Comparison of ENCODE assay signal across 9 cellular contexts in the genomic region with DNA sequence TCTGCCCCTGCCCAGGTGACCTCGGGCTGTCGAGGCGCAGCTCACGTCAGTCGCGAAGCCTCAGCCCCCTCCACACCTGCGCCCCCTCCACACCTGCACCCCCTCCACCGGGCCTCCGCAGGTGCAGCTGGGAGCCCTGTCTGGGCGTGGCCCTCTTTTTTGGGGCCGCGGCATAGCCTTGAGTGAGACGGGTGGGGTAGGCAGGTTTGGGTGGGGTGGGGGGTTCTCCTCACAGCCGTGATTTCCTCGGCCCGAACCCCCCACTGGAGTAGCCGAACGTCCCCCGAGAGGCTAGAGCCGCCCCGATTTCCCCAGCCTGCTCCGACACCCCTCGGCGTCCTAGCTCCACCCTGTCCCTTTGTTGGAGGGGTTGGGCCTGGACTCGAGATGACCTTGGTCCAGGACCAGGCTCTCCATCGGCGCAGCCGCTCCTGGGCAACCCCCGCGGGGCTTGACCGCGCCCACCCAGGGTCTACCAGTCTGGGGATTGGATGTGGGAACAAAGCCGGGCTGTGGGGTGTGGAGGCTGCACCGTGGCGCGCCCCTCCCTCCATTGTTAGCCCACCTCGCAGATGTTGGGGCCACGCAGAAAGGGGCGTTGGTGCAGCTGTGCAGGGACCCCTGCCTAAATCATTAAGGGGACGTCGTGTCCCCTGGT. TPM values are rescaled to one million over a fixed set of nuclear protein-coding genes. Genes with fewer than 3 reads are reported as not detected.
DNase-seq lines count a peak whose midpoint lies in the region; ATAC-seq, FAIRE-seq and TF ChIP-seq lines count a peak whose summit lies in the region.
"Had no signal": no experiment of that assay in that cellular context is flagged by ENCODE, and none has a peak within 500 bp of the region (broad histone marks: within the 10 kb centered on the region; RNA-seq: fewer than 3 reads in every experiment).

No MANE protein-coding gene starts in this region.

- peak overlapping the region; percentile 66 to 67 for H3K4me3 ChIP-seq in Panc1 (ENCODE audit: low read depth in 2 of 2, low read length in 2 of 2)

- in situ Hi-C loops in Panc1 (cut with HindIII; ENCODE audit: low pct_unique_long_range_greater_than_20kb, low sequenced_read_pairs): no loop called here

- peaks cover 3% of the 10 kb centered on the region; the same call in 1 of the 2 replicates for H3K36me3 ChIP-seq in Panc1 (ENCODE audit: control insufficient read depth, insufficient read depth, low read length)

- H3K4me1 Mint-ChIP-seq in glutamatergic neuron (ENCODE audit: low read depth, unreplicated experiment): peaks cover 8% of the 10 kb centered on the region
- peaks cover 36% of the 10 kb centered on the region for H3K4me1 Mint-ChIP-seq in stimulated activated effector memory CD8-positive, alpha-beta T cell treated with anti-CD3 and anti-CD28 coated beads, Interleukin-12 subunit alpha, Interleukin-12 subunit beta, amount 100 ng/mL, for 72 hours

- peaks cover 38% of the 10 kb centered on the region for H3K27me3 Mint-ChIP-seq in glutamatergic neuron (ENCODE audit: unreplicated experiment)

- H3K27me3 ChIP-seq in Panc1 (ENCODE audit: control insufficient read depth, insufficient read depth, low read length): no peaks in the 10 kb centered on the region

- ATAC-seq in Panc1: no peak
- no peak for ATAC-seq in stimulated activated effector memory CD8-positive, alpha-beta T cell treated with anti-CD3 and anti-CD28 coated beads, Interleukin-12 subunit alpha, Interleukin-12 subunit beta, amount 100 ng/mL, for 72 hours

- H3K9me3 ChIP-seq in Panc1 (ENCODE audit: control insufficient read depth, insufficient read depth, low read depth, low read length): no peaks in the 10 kb centered on the region

- CTCF ChIA-PET in Panc1 (lab: Charles Lee): no interaction called here

- H3K4me1 ChIP-seq in Panc1 (ENCODE audit: control insufficient read depth, insufficient read depth, low read length): peaks cover 12% of the 10 kb centered on the region

- intact Hi-C loops in Panc1 (cut with micrococcal nuclease; ENCODE audit: unreplicated experiment): no loop called here

- peak overlapping the region; percentile 95 for H3K27ac Mint-ChIP-seq in glutamatergic neuron (ENCODE audit: unreplicated experiment)
- no peak overlapping the region for H3K27ac Mint-ChIP-seq in stimulated activated effector memory CD8-positive, alpha-beta T cell treated with anti-CD3 and anti-CD28 coated beads, Interleukin-12 subunit alpha, Interleukin-12 subunit beta, amount 100 ng/mL, for 72 hours
- H3K27ac Mint-ChIP-seq: naive thymus-derived CD8-positive, alpha-beta T cell had no signal

- no peaks in the 10 kb centered on the region for H3K36me3 Mint-ChIP-seq in glutamatergic neuron (ENCODE audit: unreplicated experiment)
- H3K36me3 Mint-ChIP-seq in stimulated activated effector memory CD8-positive, alpha-beta T cell treated with anti-CD3 and anti-CD28 coated beads, Interleukin-12 subunit alpha, Interleukin-12 subunit beta, amount 100 ng/mL, for 72 hours: no peaks in the 10 kb centered on the region
- H3K36me3 Mint-ChIP-seq: naive thymus-derived CD8-positive, alpha-beta T cell had no signal

- peaks cover 36% of the 10 kb centered on the region for H3K9me3 Mint-ChIP-seq in glutamatergic neuron (ENCODE audit: unreplicated experiment)
- no peaks in the 10 kb centered on the region for H3K9me3 Mint-ChIP-seq in stimulated activated effector memory CD8-positive, alpha-beta T cell treated with anti-CD3 and anti-CD28 coated beads, Interleukin-12 subunit alpha, Interleukin-12 subunit beta, amount 100 ng/mL, for 72 hours
- H3K9me3 Mint-ChIP-seq: naive thymus-derived CD8-positive, alpha-beta T cell had no signal

- no peak for TF ChIP-seq POLR2A in GM12891 (IDR thresholded peaks at IDR 0.05; ENCODE audit: low read depth, low read length)

- BruUV-seq in Panc1 (replicated peaks; lab: Mats Ljungman, UMichigan): no TSS peak

- peak; percentile 31 to 82 (median 71) for DNase-seq in NCI-H1417 (lab: John Stamatoyannopoulos, UW)
- DNase-seq in NCI-H1417 treated with DMSO at 0.1 percent for 48 hours (lab: John Stamatoyannopoulos, UW): no peak
- DNase-seq in Panc1 (ENCODE audit: low read depth, low spot score): no peak
- peak; percentile 75 for DNase-seq in glutamatergic neuron
- DNase-seq in stimulated activated effector memory CD8-positive, alpha-beta T cell treated with anti-CD3 and anti-CD28 coated beads, Interleukin-12 subunit alpha, Interleukin-12 subunit beta, amount 100 ng/mL, for 72 hours (ENCODE audit: low spot score in 2 of 2): no peak
- no peak for DNase-seq in superior temporal gyrus (ENCODE audit: extremely low spot score)
- DNase-seq in SIG-M5 (lab: John Stamatoyannopoulos, UW): no peak
- no peak for DNase-seq in GM12891 (ENCODE audit: insufficient read length, low spot score)

- 0 out of 2 replicates have a peak overlapping the region, but pooled peaks have one; percentile 34 for H3K27ac ChIP-seq in Panc1 (ENCODE audit: low read length)

- FAIRE-seq in GM12891 (lab: Jason Lieb, UNC): no peak

- POLR2A ChIA-PET in Panc1 (lab: Charles Lee): interaction anchor here (1.1 kb wide), 1 partner anchor 51 kb away, joined by 8 read pairs; the partner anchor contains the start of gene TCF25

- no peak for TF ChIP-seq CTCF in Panc1 (IDR thresholded peaks at IDR 0.05)
- TF ChIP-seq CTCF in glutamatergic neuron (IDR thresholded peaks at IDR 0.05; ENCODE audit: partially characterized antibody, unreplicated experiment): no peak

- peak overlapping the region; percentile 94 for H3K4me3 Mint-ChIP-seq in glutamatergic neuron (ENCODE audit: unreplicated experiment)
- H3K4me3 Mint-ChIP-seq in stimulated activated effector memory CD8-positive, alpha-beta T cell treated with anti-CD3 and anti-CD28 coated beads, Interleukin-12 subunit alpha, Interleukin-12 subunit beta, amount 100 ng/mL, for 72 hours: peak overlapping the region; percentile 9

TF ChIP-seq in GM12891, 5 proteins besides CTCF, POLR2A, EP300 and RAD21:
- TF ChIP-seq TAF1 (IDR thresholded peaks at IDR 0.05; ENCODE audit: low read depth, low read length): no peak
- no peak for TF ChIP-seq POU2F2 (IDR thresholded peaks at IDR 0.05; ENCODE audit: low read depth, low read length)
- TF ChIP-seq SPI1 (IDR thresholded peaks at IDR 0.05; ENCODE audit: low read depth, low read length): no peak
- no peak for TF ChIP-seq PAX5 (IDR thresholded peaks at IDR 0.05; ENCODE audit: insufficient read depth, low read length, severe bottlenecking)
- TF ChIP-seq POLR2AphosphoS5 (IDR thresholded peaks at IDR 0.05; ENCODE audit: low read depth, low read length): no peak

RNA-seq across cellular contexts. Expression of gene TUBB3, which starts 0.6 kb away (rescaled TPM):
- 205 TPM for total RNA-seq in Panc1 (2021; ENCODE audit: unreplicated experiment)
- 463 TPM for polyA plus RNA-seq in Panc1 (2012; ENCODE audit: insufficient read length)
- 3,960 TPM for total RNA-seq in glutamatergic neuron (ENCODE audit: unreplicated experiment)
- polyA plus RNA-seq in GM12891 (2012; ENCODE audit: low read depth, missing spikeins): 1.6 TPM
- polyA plus RNA-seq: naive thymus-derived CD8-positive, alpha-beta T cell had no signal

RNA-seq across cellular contexts. Expression of gene MC1R, which starts 5.1 kb away (rescaled TPM):
- total RNA-seq in Panc1 (2021; ENCODE audit: unreplicated experiment) (8.7 TPM), glutamatergic neuron (ENCODE audit: unreplicated experiment) (12.8 TPM)
- polyA plus RNA-seq in Panc1 (2012; ENCODE audit: insufficient read length): 12.0 TPM
- 0.67 TPM for polyA plus RNA-seq in GM12891 (2012; ENCODE audit: low read depth, missing spikeins)

RNA-seq across cellular contexts. Expression of gene DEF8, which starts 24.8 kb away (rescaled TPM):
- total RNA-seq in Panc1 (2021; ENCODE audit: unreplicated experiment) (64.6 TPM), glutamatergic neuron (ENCODE audit: unreplicated experiment) (96.0 TPM)
- 70.1 TPM for polyA plus RNA-seq in Panc1 (2012; ENCODE audit: insufficient read length)
- polyA plus RNA-seq in GM12891 (2012; ENCODE audit: low read depth, missing spikeins): 22.5 TPM

RNA-seq across cellular contexts. Expression of gene TCF25, which starts 50.4 kb away (rescaled TPM):
- total RNA-seq in Panc1 (2021; ENCODE audit: unreplicated experiment): 144 TPM
- polyA plus RNA-seq in Panc1 (2012; ENCODE audit: insufficient read length): 163 TPM
- total RNA-seq in glutamatergic neuron (ENCODE audit: unreplicated experiment): 272 TPM
- 115 TPM for polyA plus RNA-seq in GM12891 (2012; ENCODE audit: low read depth, missing spikeins)

Comparison
In these comparisons a context has a peak if more than half of its experiments do, and no peak if none do; other contexts are left out.
1. DNase-seq: peak in NCI-H1417 (3 of 3) and glutamatergic neuron (single experiment); none in NCI-H1417 treated with DMSO at 0.1 percent for 48 hours (single experiment), Panc1 (single experiment), stimulated activated effector memory CD8-positive, alpha-beta T cell treated with anti-CD3 and anti-CD28 coated beads, Interleukin-12 subunit alpha, Interleukin-12 subunit beta, amount 100 ng/mL, for 72 hours (0 of 2), superior temporal gyrus (single experiment), SIG-M5 (single experiment) and GM12891 (single experiment).
2. RNA of gene TUBB3, which starts 0.6 kb away (total RNA-seq): 3,960 TPM in glutamatergic neuron (single experiment); 205 TPM in Panc1 (single experiment); every median in the first group is over 10 times any median in the second.